In the genomic region with DNA sequence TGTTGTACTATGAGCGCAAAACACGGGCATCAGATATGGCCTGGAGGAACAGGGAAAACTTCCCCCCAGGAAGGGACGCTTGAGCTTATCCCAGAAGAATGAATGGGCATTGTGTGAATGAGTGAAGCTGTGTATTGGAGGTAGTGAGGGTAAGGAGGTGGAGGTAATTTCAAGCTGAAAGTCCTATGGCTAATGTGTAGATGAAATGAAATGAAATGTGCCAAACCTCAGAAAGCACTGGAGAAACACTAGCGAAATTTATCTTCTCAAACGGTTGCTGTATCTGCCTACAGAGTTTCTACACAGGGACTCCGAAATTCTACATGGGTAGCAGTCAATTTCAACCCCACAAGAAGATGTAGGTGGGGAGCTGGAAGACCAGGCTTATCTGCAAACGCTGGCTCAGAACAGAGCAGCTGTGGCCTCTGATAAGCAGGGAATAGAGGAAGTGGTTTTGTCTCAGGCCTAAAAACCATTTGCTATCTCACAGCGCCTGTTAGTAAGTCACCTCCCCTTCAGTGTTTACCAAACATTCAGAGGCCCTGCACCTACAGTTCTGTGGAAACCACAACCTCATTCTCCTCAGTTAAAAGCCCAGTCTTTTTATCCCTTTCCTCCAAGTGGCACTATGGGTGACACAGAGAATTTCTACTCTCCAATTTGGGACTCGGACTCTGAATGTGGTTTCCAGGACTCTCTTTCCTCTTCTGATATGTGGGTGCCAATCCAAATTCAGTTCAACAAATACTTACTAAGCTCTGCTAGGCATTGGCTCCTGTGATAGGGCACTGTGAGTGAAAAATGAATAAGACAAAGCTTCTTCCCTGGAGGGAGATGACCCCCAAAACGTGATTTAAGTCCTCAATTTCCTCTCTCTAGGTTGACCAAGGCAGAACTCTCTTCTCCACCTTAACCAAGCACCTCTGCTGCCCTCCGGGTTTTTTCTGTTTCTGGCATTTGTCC, we compare ENCODE assay signal across 8 cellular contexts. TPM values are rescaled to one million over a fixed set of nuclear protein-coding genes. Genes with fewer than 3 reads are reported as not detected.
DNase-seq lines count a peak whose midpoint lies in the region; ATAC-seq, FAIRE-seq and TF ChIP-seq lines count a peak whose summit lies in the region.

No MANE protein-coding gene starts in this region.

- TF ChIP-seq CTCF in CD14-positive monocyte (IDR thresholded peaks at IDR 0.05) (no peak), endothelial cell of umbilical vein (IDR thresholded peaks at IDR 0.05; ENCODE audit: extremely low read depth in 1 of 2, insufficient read depth in 1 of 2, low read depth in 1 of 2, low read length in 2 of 2) (no peak), PC-9 (conservative IDR thresholded peaks at IDR 0.05) (no peak)

- H3K79me2 ChIP-seq in endothelial cell of umbilical vein (ENCODE audit: control insufficient read depth, insufficient read depth, low read length) (no peaks in the 10 kb centered on the region), PC-9 (ENCODE audit: low read depth) (no peaks in the 10 kb centered on the region)

- no peaks in the 10 kb centered on the region for H3K9me1 ChIP-seq in endothelial cell of umbilical vein (replicated peaks; ENCODE audit: control insufficient read depth, extremely low read depth, insufficient read depth, low read length)

- no peak overlapping the region for H3K9ac ChIP-seq in endothelial cell of umbilical vein (replicated peaks; ENCODE audit: extremely low read depth, insufficient read depth, low read length)

- ATAC-seq in GM19043 (IDR thresholded peaks at IDR 0.05; ENCODE audit: low read depth, unreplicated experiment) (peak; percentile 87), HG03175 (IDR thresholded peaks at IDR 0.05; ENCODE audit: unreplicated experiment) (peak; percentile 90)
- peak; percentile 99 for ATAC-seq in stimulated activated memory B cell treated with anti-CD40 and anti-IgM and Interleukin-4, amounts not matched to agents 10 μg/mL and 1 μg/mL and 100 μg/mL, for 72 hours

- H3K9me3 ChIP-seq in endothelial cell of umbilical vein (replicated peaks; ENCODE audit: control insufficient read depth, insufficient read depth, low read length) (no peaks in the 10 kb centered on the region), PC-9 (ENCODE audit: insufficient read depth, low read depth) (no peaks in the 10 kb centered on the region)

- no peaks in the 10 kb centered on the region for H3K9me2 ChIP-seq in PC-9 (ENCODE audit: insufficient read depth)

- H3F3A ChIP-seq in PC-9 (ENCODE audit: insufficient read depth, low read depth), result no peaks in the 10 kb centered on the region

- DNase-seq in CD14-positive monocyte (ENCODE audit: low spot score) (no peak), T follicular helper cell (ENCODE audit: low read depth) (peak; percentile 35), endothelial cell of umbilical vein (ENCODE audit: low read depth, low spot score) (peak; percentile 56), PC-9 (no peak), mesenteric fat pad (ENCODE audit: low spot score) (no peak)

- CTCF ChIA-PET in endothelial cell of umbilical vein (lab: Charles Lee) (interaction anchor here (1.0 kb wide), 1 partner anchor 27 kb away, joined by 3 read pairs; no protein-coding TSS in a partner anchor), PC-9 (lab: Charles Lee) (no interaction called here)

- POLR2A ChIA-PET in endothelial cell of umbilical vein (lab: Charles Lee), result no interaction called here
- POLR2A ChIA-PET in PC-9 (lab: Charles Lee; ENCODE audit: unreplicated experiment), result no interaction called here

- H3K27me3 Mint-ChIP-seq in CD14-positive monocyte (ENCODE audit: low read depth in 3 of 3), result no peaks in the 10 kb centered on the region
- H3K27me3 Mint-ChIP-seq in stimulated activated memory B cell treated with anti-CD40 and anti-IgM and Interleukin-4, amounts not matched to agents 10 μg/mL and 1 μg/mL and 100 μg/mL, for 72 hours, result no peaks in the 10 kb centered on the region

- peaks cover 19 to 24% of the 10 kb centered on the region in 2 donors for H3K36me3 Mint-ChIP-seq in CD14-positive monocyte
- peaks cover 16% of the 10 kb centered on the region for H3K36me3 Mint-ChIP-seq in stimulated activated memory B cell treated with anti-CD40 and anti-IgM and Interleukin-4, amounts not matched to agents 10 μg/mL and 1 μg/mL and 100 μg/mL, for 72 hours

- H3K4me2 ChIP-seq in endothelial cell of umbilical vein (ENCODE audit: insufficient read depth, low read length), result no peak overlapping the region
- H3K4me2 ChIP-seq in PC-9, result no peak overlapping the region

- intact Hi-C loops in CD14-positive monocyte (cut with micrococcal nuclease) (loop anchor here (5.0 kb wide), 2 partner anchors 37 to 67 kb away; partner anchors contain the start of gene CD84 (in 1 of the 2)), endothelial cell of umbilical vein (cut with micrococcal nuclease) (no loop called here), PC-9 (cut with micrococcal nuclease; ENCODE audit: unreplicated experiment) (no loop called here)

- peak overlapping the region in 1 of 2 donors; percentile 22 for H3K4me3 Mint-ChIP-seq in CD14-positive monocyte
- H3K4me3 Mint-ChIP-seq in stimulated activated memory B cell treated with anti-CD40 and anti-IgM and Interleukin-4, amounts not matched to agents 10 μg/mL and 1 μg/mL and 100 μg/mL, for 72 hours, result peak overlapping the region; percentile 22

- H3K27ac Mint-ChIP-seq in CD14-positive monocyte, result peak overlapping the region; percentile 41 to 92 (median 68)
- peak overlapping the region; percentile 89 for H3K27ac Mint-ChIP-seq in stimulated activated memory B cell treated with anti-CD40 and anti-IgM and Interleukin-4, amounts not matched to agents 10 μg/mL and 1 μg/mL and 100 μg/mL, for 72 hours

- dilution Hi-C loops in endothelial cell of umbilical vein (cut with MboI; ENCODE audit: extremely low pct_ligation_motif_present, low sequenced_read_pairs), result no loop called here

- no peak for FAIRE-seq in endothelial cell of umbilical vein (lab: Jason Lieb, UNC)

- H3K4me1 ChIP-seq in endothelial cell of umbilical vein (ENCODE audit: control insufficient read depth, extremely low read depth, insufficient read depth, low read length) (no peaks in the 10 kb centered on the region), PC-9 (replicated peaks; ENCODE audit: insufficient read depth) (no peaks in the 10 kb centered on the region)

- peaks cover 3 to 17% (median 10%) of the 10 kb centered on the region in 7 donors for H3K9me3 Mint-ChIP-seq in CD14-positive monocyte
- peaks cover 4% of the 10 kb centered on the region for H3K9me3 Mint-ChIP-seq in stimulated activated memory B cell treated with anti-CD40 and anti-IgM and Interleukin-4, amounts not matched to agents 10 μg/mL and 1 μg/mL and 100 μg/mL, for 72 hours

- H4K20me1 ChIP-seq in endothelial cell of umbilical vein (replicated peaks; ENCODE audit: control insufficient read depth, extremely low read depth, insufficient read depth, low read length) (no peaks in the 10 kb centered on the region), PC-9 (ENCODE audit: insufficient read depth) (no peaks in the 10 kb centered on the region)

- H3K27ac ChIP-seq in endothelial cell of umbilical vein (ENCODE audit: insufficient read depth, low read depth, low read length), result no peak overlapping the region
- no peak overlapping the region for H3K27ac ChIP-seq in PC-9

- peaks cover 37% of the 10 kb centered on the region for H3K4me1 Mint-ChIP-seq in CD14-positive monocyte
- H3K4me1 Mint-ChIP-seq in stimulated activated memory B cell treated with anti-CD40 and anti-IgM and Interleukin-4, amounts not matched to agents 10 μg/mL and 1 μg/mL and 100 μg/mL, for 72 hours, result peaks cover 54% of the 10 kb centered on the region

- TF ChIP-seq POLR2A in endothelial cell of umbilical vein (IDR thresholded peaks at IDR 0.05; ENCODE audit: low read depth, low read length), result no peak

- no peaks in the 10 kb centered on the region for H3K36me3 ChIP-seq in endothelial cell of umbilical vein (ENCODE audit: control insufficient read depth in 2 of 2, extremely low read depth in 1 of 2, insufficient read depth in 2 of 2, low read length in 2 of 2)
- H3K36me3 ChIP-seq in PC-9 (ENCODE audit: low read depth), result no peaks in the 10 kb centered on the region

- H3K4me3 ChIP-seq in endothelial cell of umbilical vein (replicated peaks in 1 of 3; ENCODE audit: insufficient read depth in 1 of 3, low read depth in 1 of 3, low read length in 3 of 3) (no peak overlapping the region), PC-9 (no peak overlapping the region)

- no peaks in the 10 kb centered on the region for H3K27me3 ChIP-seq in endothelial cell of umbilical vein (ENCODE audit: control insufficient read depth in 2 of 2, insufficient read depth in 2 of 2, low read length in 2 of 2)
- H3K27me3 ChIP-seq in PC-9 (ENCODE audit: insufficient read depth, low read depth), result no peaks in the 10 kb centered on the region

- no peak overlapping the region for H2AFZ ChIP-seq in endothelial cell of umbilical vein (ENCODE audit: low read depth, low read length)
- H2AFZ ChIP-seq in PC-9, result no peak overlapping the region

- no TSS peak for BruUV-seq in endothelial cell of umbilical vein (replicated peaks; lab: Mats Ljungman, UMichigan)
- no TSS peak for BruUV-seq in PC-9 (replicated peaks; lab: Mats Ljungman, UMichigan)

TF ChIP-seq in endothelial cell of umbilical vein, 7 proteins besides CTCF, POLR2A, EP300 and RAD21 (continues in another document):
- no peak for TF ChIP-seq JUN (IDR thresholded peaks at IDR 0.05; ENCODE audit: borderline replicate concordance, insufficient read depth, insufficient read length, low read depth)

RNA-seq across cellular contexts. Expression of gene SLAMF6, which starts 17.1 kb away (rescaled TPM):
- polyA plus RNA-seq in CD14-positive monocyte, result under 1 TPM; 0.50 to 0.72 TPM
- total RNA-seq in endothelial cell of umbilical vein, result not detected in 2 replicates
- polyA plus RNA-seq in endothelial cell of umbilical vein, result not detected in 2 replicates
- not detected in 2 replicates for polyA plus RNA-seq in endothelial cell of umbilical vein (2011; cell fraction: cytosol; rRNA removed)
- not detected in 2 replicates for polyA plus RNA-seq in endothelial cell of umbilical vein (2011; cell fraction: nucleus; rRNA removed)
- not detected in 2 replicates for polyA plus RNA-seq in endothelial cell of umbilical vein (2012)
- polyA minus RNA-seq in endothelial cell of umbilical vein, result not detected in 2 replicates
- not detected for polyA minus RNA-seq in endothelial cell of umbilical vein (2011; cell fraction: cytosol; rRNA and poly(A)+ RNA removed)
- not detected in 2 replicates for polyA minus RNA-seq in endothelial cell of umbilical vein (2011; cell fraction: nucleus; rRNA and poly(A)+ RNA removed)
- not detected in 2 replicates for total RNA-seq in PC-9 (2021)
- 1.2 TPM for total RNA-seq in mesenteric fat pad

RNA-seq across cellular contexts. Expression of gene CD84, which starts 39.1 kb away (rescaled TPM):
- polyA plus RNA-seq in CD14-positive monocyte (10 to 100 TPM; 14.5 to 33.5 TPM), endothelial cell of umbilical vein (not detected in 2 replicates)
- total RNA-seq in endothelial cell of umbilical vein (not detected in 2 replicates), PC-9 (2021) (not detected in 2 replicates), mesenteric fat pad (17.1 TPM)
- polyA plus RNA-seq in endothelial cell of umbilical vein (2011; cell fraction: cytosol; rRNA removed), result not detected in 2 replicates
- polyA plus RNA-seq in endothelial cell of umbilical vein (2011; cell fraction: nucleus; rRNA removed), result not detected in 2 replicates
- polyA plus RNA-seq in endothelial cell of umbilical vein (2012), result not detected in 2 replicates
- 0.05 and 1.2 TPM in 2 replicates for polyA minus RNA-seq in endothelial cell of umbilical vein
- not detected for polyA minus RNA-seq in endothelial cell of umbilical vein (2011; cell fraction: cytosol; rRNA and poly(A)+ RNA removed)
- polyA minus RNA-seq in endothelial cell of umbilical vein (2011; cell fraction: nucleus; rRNA and poly(A)+ RNA removed), result not detected in 2 replicates

Comparison
In these comparisons a context has a peak if more than half of its experiments do, and no peak if none do; other contexts are left out.
1. DNase-seq: peak in T follicular helper cell (single experiment) and endothelial cell of umbilical vein (single experiment); none in CD14-positive monocyte (single experiment), PC-9 (0 of 2) and mesenteric fat pad (single experiment).
2. RNA of gene CD84, which starts 39.1 kb away (total RNA-seq): 17.1 TPM in mesenteric fat pad (single experiment); not detected in endothelial cell of umbilical vein and not detected in PC-9; every median in the first group is over 10 times any median in the second.
3. intact Hi-C loops: an anchor here in CD14-positive monocyte (5.0 kb wide); none called in endothelial cell of umbilical vein and PC-9.
4. Peak in every context shown above with its lines, with median percentiles within 50 percentile points of each other: ATAC-seq.